In the genomic region with DNA sequence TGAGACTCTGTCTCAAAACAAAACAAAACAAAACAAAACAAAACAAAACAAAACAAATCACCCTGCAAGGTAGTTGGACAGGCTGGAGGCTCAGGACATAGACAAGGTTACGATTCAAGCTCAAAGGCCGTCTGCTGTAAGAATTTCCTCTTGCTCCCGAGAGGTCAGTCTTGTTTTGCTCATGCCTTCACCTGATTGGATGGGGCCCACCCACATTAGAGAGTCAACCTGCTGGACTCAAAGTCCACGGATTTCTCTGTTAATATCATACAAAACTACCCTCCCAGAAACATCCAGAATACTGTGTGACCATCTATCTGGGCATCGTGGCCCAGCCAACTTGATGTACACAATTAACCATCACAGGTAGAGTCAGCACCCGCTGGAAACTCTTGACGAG, we compare ENCODE assay signal across 8 cellular contexts.
"Had no signal": no experiment of that assay in that cellular context is flagged by ENCODE, and none has a peak within 500 bp of the region (broad histone marks: within the 10 kb centered on the region; RNA-seq: fewer than 3 reads in every experiment).

No MANE protein-coding gene starts in this region.

- ATAC-seq: GM12878 had no signal

- DNase-seq: GDM1, GF-D8 had no signal

- H3K4me3 ChIP-seq: GM12878 had no signal

- FAIRE-seq: G401.6, GM12878, GM12891, GM12892, GM18507, GM19239 had no signal
